1 cellular context compared by ENCODE assay signal in genomic region chr1:26069941-26070807, GRCh38.
A peak's percentile ranks its signal among the peaks of the same experiment; 100 is the strongest.
TF ChIP-seq lines count a peak whose summit lies in the region.

No MANE protein-coding gene starts in this region.

TF ChIP-seq in IMR-90, 13 proteins besides CTCF, POLR2A, EP300 and RAD21:
- TF ChIP-seq MAFK (IDR thresholded peaks at IDR 0.05; ENCODE audit: low read depth, low read length), result 0 out of 2 replicates have a peak, but pooled peaks have one; percentile 14
- TF ChIP-seq USF2 (IDR thresholded peaks at IDR 0.05; ENCODE audit: low read depth, low read length), result no peak
TF ChIP-seq in IMR-90: peak in this region for 1.
